16 cellular contexts compared by ENCODE assay signal in the genomic region with DNA sequence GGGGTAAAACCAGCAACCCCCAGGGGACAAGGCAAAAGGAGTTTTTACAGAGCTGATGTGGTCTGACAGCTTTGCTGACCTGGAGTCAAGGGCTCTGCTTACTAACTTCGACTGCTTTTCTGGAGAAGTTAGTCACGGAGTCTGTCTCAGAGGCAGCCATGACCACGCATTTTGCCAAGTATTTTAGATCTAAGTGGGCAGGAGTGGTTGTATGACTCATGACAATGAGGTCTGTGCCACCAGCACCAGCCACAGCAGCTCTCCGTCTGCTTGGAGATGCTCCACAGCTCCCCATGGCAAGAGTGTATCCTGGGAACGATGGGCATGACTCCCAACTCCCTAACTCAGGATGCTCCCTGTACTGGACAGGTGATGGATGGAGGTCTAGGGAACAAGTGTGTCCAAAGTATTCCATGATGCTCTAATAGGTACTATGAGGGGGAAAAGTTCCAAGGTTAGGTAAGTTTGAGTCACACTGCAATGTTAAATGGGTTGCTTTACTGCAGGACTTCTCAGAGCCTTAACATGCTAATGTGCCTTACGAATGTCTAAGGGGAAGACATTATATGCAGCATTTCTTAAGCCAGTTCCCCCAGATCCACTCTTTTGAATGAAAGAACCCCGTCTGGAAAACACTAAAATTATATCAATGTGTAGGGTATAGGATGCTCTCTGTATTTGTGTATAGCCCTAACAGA.
DNase-seq lines count a peak whose midpoint lies in the region; ATAC-seq, FAIRE-seq and TF ChIP-seq lines count a peak whose summit lies in the region.
"Had no signal": no experiment of that assay in that cellular context is flagged by ENCODE, and none has a peak within 500 bp of the region (broad histone marks: within the 10 kb centered on the region; RNA-seq: fewer than 3 reads in every experiment).

No MANE protein-coding gene starts in this region.

- 7% methylated on average over 6 of the region's 7 CpGs for WGBS in HepG2 (ENCODE audit: low lambda C conversion rate)

- no peaks in the 10 kb centered on the region for H3K27me3 Mint-ChIP-seq in activated naive CD8-positive, alpha-beta T cell treated with anti-CD3 and anti-CD28 coated beads, Interleukin-2, amount 50 U/mL, for 24 hours
- H3K27me3 Mint-ChIP-seq in activated naive CD8-positive, alpha-beta T cell treated with anti-CD3 and anti-CD28 coated beads for 36 hours = no peaks in the 10 kb centered on the region
- H3K27me3 Mint-ChIP-seq: memory B cell; stimulated activated naive CD8-positive, alpha-beta T cell treated with anti-CD3 and anti-CD28 coated beads, Interleukin-15, Interleukin-2, amounts not matched to agents 100 ng/mL and 50 ng/mL, for 24 hours had no signal

- TF ChIP-seq POLR2A in HepG2 (IDR thresholded peaks at IDR 0.05; ENCODE audit: insufficient read depth in 1 of 2, low read depth in 2 of 2, low read length in 2 of 2) = no peak

- no peak for DNase-seq in activated naive CD8-positive, alpha-beta T cell treated with anti-CD3 and anti-CD28 coated beads, Interleukin-2, amount 50 U/mL, for 24 hours
- no peak for DNase-seq in activated naive CD8-positive, alpha-beta T cell treated with anti-CD3 and anti-CD28 coated beads for 36 hours
- DNase-seq in OCI-M1 (lab: John Stamatoyannopoulos, UW) (peak; percentile 36), epithelial cell of proximal tubule (ENCODE audit: low read depth) (peak; percentile 7), urothelium cell line (ENCODE audit: low spot score) (peak; percentile 62), HepG2 (ENCODE audit: low spot score) (no peak), NCI-H524 (lab: John Stamatoyannopoulos, UW) (no peak), NOMO-1 treated with dmso at 0.1 percent for 144 hours (lab: John Stamatoyannopoulos, UW; ENCODE audit: unreplicated experiment) (no peak)
- DNase-seq: activated naive CD4-positive, alpha-beta T cell treated with anti-CD3 and anti-CD28 coated beads for 36 hours; NCI-H1417 treated with DMSO at 0.1 percent for 48 hours; NCI-H446 had no signal

- in situ Hi-C loops in HepG2 (cut with HindIII; ENCODE audit: extremely low pct_ligation_motif_present, low pct_unique_long_range_greater_than_20kb) = no loop called here

- no peak overlapping the region for H3K27ac Mint-ChIP-seq in activated naive CD8-positive, alpha-beta T cell treated with anti-CD3 and anti-CD28 coated beads, Interleukin-2, amount 50 U/mL, for 24 hours
- no peak overlapping the region for H3K27ac Mint-ChIP-seq in activated naive CD8-positive, alpha-beta T cell treated with anti-CD3 and anti-CD28 coated beads for 36 hours
- H3K27ac Mint-ChIP-seq: activated naive CD4-positive, alpha-beta T cell treated with anti-CD3 and anti-CD28 coated beads for 36 hours; memory B cell had no signal

- CTCF ChIA-PET in HepG2 (lab: Yijun Ruan, JAX; ENCODE audit: low intra/inter-chr PET ratio, low total read pairs) = no interaction called here

- TF ChIP-seq EP300 in HepG2 (IDR thresholded peaks at IDR 0.05; ENCODE audit: low read depth in 2 of 2, low read length in 2 of 2) (no peak), HepG2 (CRISPR knock-in tag; IDR thresholded peaks at IDR 0.05; ENCODE audit: borderline replicate concordance) (no peak)

- no peak for TF ChIP-seq RAD21 in HepG2 (CRISPR knock-in tag; IDR thresholded peaks at IDR 0.05)

- no peak overlapping the region for H3K4me2 ChIP-seq in HepG2 (ENCODE audit: low read depth, low read length)

- POLR2A ChIA-PET in HepG2 (lab: Yijun Ruan, JAX) = no interaction called here

- H3K4me3 Mint-ChIP-seq in activated naive CD8-positive, alpha-beta T cell treated with anti-CD3 and anti-CD28 coated beads, Interleukin-2, amount 50 U/mL, for 24 hours = no peak overlapping the region
- no peak overlapping the region for H3K4me3 Mint-ChIP-seq in activated naive CD8-positive, alpha-beta T cell treated with anti-CD3 and anti-CD28 coated beads for 36 hours
- H3K4me3 Mint-ChIP-seq: activated naive CD4-positive, alpha-beta T cell treated with anti-CD3 and anti-CD28 coated beads for 36 hours; memory B cell; stimulated activated naive CD8-positive, alpha-beta T cell treated with anti-CD3 and anti-CD28 coated beads, Interleukin-15, Interleukin-2, amounts not matched to agents 100 ng/mL and 50 ng/mL, for 24 hours had no signal

- H2AFZ ChIP-seq in HepG2 (ENCODE audit: low read length) = no peak overlapping the region

- no peaks in the 10 kb centered on the region for H3K4me1 ChIP-seq in HepG2 (ENCODE audit: insufficient read depth, low read length)

- H4K20me1 ChIP-seq in HepG2 (ENCODE audit: insufficient read depth, low read length) = no peaks in the 10 kb centered on the region

- no peaks in the 10 kb centered on the region for H3K36me3 Mint-ChIP-seq in activated naive CD8-positive, alpha-beta T cell treated with anti-CD3 and anti-CD28 coated beads, Interleukin-2, amount 50 U/mL, for 24 hours (ENCODE audit: low read depth)
- no peaks in the 10 kb centered on the region for H3K36me3 Mint-ChIP-seq in activated naive CD8-positive, alpha-beta T cell treated with anti-CD3 and anti-CD28 coated beads for 36 hours

- no peaks in the 10 kb centered on the region for H3K36me3 ChIP-seq in HepG2 (replicated peaks in 1 of 2; ENCODE audit: control insufficient read depth in 1 of 2, insufficient read depth in 2 of 2, low read length in 2 of 2)
- H3K36me3 ChIP-seq: neutrophil had no signal

- FAIRE-seq in urothelium cell line (lab: Jason Lieb, UNC) (no peak), HepG2 (lab: Jason Lieb, UNC) (no peak)
- FAIRE-seq: frontal cortex had no signal

- peaks cover 29% of the 10 kb centered on the region for H3K4me1 Mint-ChIP-seq in activated naive CD8-positive, alpha-beta T cell treated with anti-CD3 and anti-CD28 coated beads, Interleukin-2, amount 50 U/mL, for 24 hours
- peaks cover 7% of the 10 kb centered on the region for H3K4me1 Mint-ChIP-seq in activated naive CD8-positive, alpha-beta T cell treated with anti-CD3 and anti-CD28 coated beads for 36 hours

- no peak overlapping the region for H3K9ac ChIP-seq in HepG2 (ENCODE audit: insufficient read depth, low read depth, low read length)

- intact Hi-C loops in HepG2 (cut with micrococcal nuclease; ENCODE audit: unreplicated experiment) = no loop called here

- no peaks in the 10 kb centered on the region for H3K27me3 ChIP-seq in HepG2 (ENCODE audit: control insufficient read depth in 1 of 2, insufficient read depth in 2 of 2, low read length in 2 of 2)
- H3K27me3 ChIP-seq: neutrophil had no signal

- H3K9me3 ChIP-seq in HepG2 (ENCODE audit: low read length) = no peaks in the 10 kb centered on the region
- H3K9me3 ChIP-seq: neutrophil had no signal

- no peaks in the 10 kb centered on the region for H3K9me3 Mint-ChIP-seq in activated naive CD8-positive, alpha-beta T cell treated with anti-CD3 and anti-CD28 coated beads, Interleukin-2, amount 50 U/mL, for 24 hours
- no peaks in the 10 kb centered on the region for H3K9me3 Mint-ChIP-seq in activated naive CD8-positive, alpha-beta T cell treated with anti-CD3 and anti-CD28 coated beads for 36 hours
- H3K9me3 Mint-ChIP-seq: activated naive CD4-positive, alpha-beta T cell treated with anti-CD3 and anti-CD28 coated beads for 36 hours; memory B cell; stimulated activated naive CD8-positive, alpha-beta T cell treated with anti-CD3 and anti-CD28 coated beads, Interleukin-15, Interleukin-2, amounts not matched to agents 100 ng/mL and 50 ng/mL, for 24 hours had no signal

- H3K4me3 ChIP-seq in epithelial cell of proximal tubule (ENCODE audit: low read depth, low read length) (no peak overlapping the region), HepG2 (replicated peaks in 1 of 3; ENCODE audit: insufficient read depth in 1 of 3, low read depth in 2 of 3, low read length in 3 of 3) (no peak overlapping the region)

- no peak overlapping the region for H3K27ac ChIP-seq in HepG2 (ENCODE audit: extremely low read length, insufficient read depth, low read length)
- H3K27ac ChIP-seq: neutrophil, VCaP had no signal

- H3K79me2 ChIP-seq in HepG2 (ENCODE audit: insufficient read depth, low read length) = no peaks in the 10 kb centered on the region

- no TSS peak for BruUV-seq in HepG2 (replicated peaks; lab: Mats Ljungman, UMichigan)

- ATAC-seq in activated naive CD8-positive, alpha-beta T cell treated with anti-CD3 and anti-CD28 coated beads, Interleukin-2, amount 50 U/mL, for 24 hours = peak; percentile 23
- ATAC-seq in HepG2 = no peak

- TF ChIP-seq CTCF in epithelial cell of proximal tubule (conservative IDR thresholded peaks at IDR 0.05; ENCODE audit: low read depth, low read length) (no peak), HepG2 (CRISPR knock-in tag; IDR thresholded peaks at IDR 0.05) (no peak)

TF ChIP-seq in HepG2, 621 proteins besides CTCF, POLR2A, EP300 and RAD21:
- TF ChIP-seq, protein P1, sequence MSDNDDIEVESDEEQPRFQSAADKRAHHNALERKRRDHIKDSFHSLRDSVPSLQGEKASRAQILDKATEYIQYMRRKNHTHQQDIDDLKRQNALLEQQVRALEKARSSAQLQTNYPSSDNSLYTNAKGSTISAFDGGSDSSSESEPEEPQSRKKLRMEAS (IDR thresholded peaks at IDR 0.05) = no peak
- TF ChIP-seq, protein P2, sequence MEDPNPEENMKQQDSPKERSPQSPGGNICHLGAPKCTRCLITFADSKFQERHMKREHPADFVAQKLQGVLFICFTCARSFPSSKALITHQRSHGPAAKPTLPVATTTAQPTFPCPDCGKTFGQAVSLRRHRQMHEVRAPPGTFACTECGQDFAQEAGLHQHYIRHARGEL (CRISPR knock-in tag; IDR thresholded peaks at IDR 0.05) = no peak
- no peak for TF ChIP-seq ZNF30 (CRISPR knock-in tag; IDR thresholded peaks at IDR 0.05)

Comparison
In these comparisons a context has a peak if more than half of its experiments do, and no peak if none do; other contexts are left out.
1. DNase-seq: peak in OCI-M1 (single experiment), epithelial cell of proximal tubule (single experiment) and urothelium cell line (single experiment); none in activated naive CD8-positive, alpha-beta T cell treated with anti-CD3 and anti-CD28 coated beads, Interleukin-2, amount 50 U/mL, for 24 hours (single experiment), activated naive CD8-positive, alpha-beta T cell treated with anti-CD3 and anti-CD28 coated beads for 36 hours (single experiment), HepG2 (single experiment), NCI-H524 (0 of 2) and NOMO-1 treated with dmso at 0.1 percent for 144 hours (single experiment).